In the genomic region with DNA sequence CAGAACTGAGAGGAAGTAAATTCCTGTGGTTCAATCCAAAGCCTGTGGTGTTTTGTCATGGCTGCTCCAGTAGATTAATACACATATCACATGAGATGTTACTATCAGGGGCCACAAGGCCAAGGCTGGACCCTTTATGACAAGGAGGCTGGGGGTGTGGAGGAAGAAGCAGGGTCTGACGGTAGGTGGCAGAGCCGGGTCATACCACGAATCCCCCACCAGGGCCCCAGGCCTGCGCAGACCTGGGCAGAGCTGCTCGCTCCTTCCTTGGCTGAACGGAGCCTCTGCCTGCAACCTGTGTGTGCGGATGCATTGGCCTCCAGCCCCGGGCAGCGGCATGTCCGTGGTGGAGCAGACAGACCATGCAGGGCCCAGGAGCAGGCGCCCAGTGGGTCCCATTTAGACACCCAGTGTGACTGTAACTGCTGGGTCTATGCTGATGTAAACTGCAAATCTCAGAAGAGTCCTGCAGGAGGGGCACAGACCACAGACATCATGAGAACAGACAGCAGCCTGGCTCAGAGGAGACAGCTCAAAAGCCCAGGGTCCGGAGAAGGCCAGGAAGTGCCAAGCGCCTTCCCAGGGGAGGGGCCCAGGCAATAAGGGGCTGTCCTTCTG, we compare ENCODE assay signal across 16 cellular contexts.
A peak's percentile ranks its signal among the peaks of the same experiment; 100 is the strongest.
DNase-seq lines count a peak whose midpoint lies in the region; ATAC-seq and TF ChIP-seq lines count a peak whose summit lies in the region.
"Had no signal": no experiment of that assay in that cellular context is flagged by ENCODE, and none has a peak within 500 bp of the region (broad histone marks: within the 10 kb centered on the region; RNA-seq: fewer than 3 reads in every experiment).

No MANE protein-coding gene starts in this region.

- peak overlapping the region; percentile 15; the same call in 1 of the 2 replicates for H2AK5ac ChIP-seq in IMR-90 (ENCODE audit: low read depth, low read length)

- DNase-seq in AG20443 (ENCODE audit: low spot score) (peak; percentile 47), IMR-90 (peak; percentile 43), astrocyte of the hippocampus (ENCODE audit: low read depth, low spot score) (peak; percentile 70), T-helper 1 cell (no peak), ecto neural progenitor cell (ENCODE audit: low spot score) (no peak), HPDE6-E6E7 (ENCODE audit: extremely low spot score) (no peak)
- DNase-seq: activated CD4-positive, alpha-beta T cell treated with anti-CD3 and anti-CD28 coated beads, Interleukin-2, amount 10 ng/mL, durations not matched to agents 7 days and 5 days; C1 segment of cervical spinal cord; cerebellar nuclear complex; NCI-H1092; NCI-H446 treated with DMSO at 0.1 percent for 48 hours; stimulated activated CD4-positive, alpha-beta T cell treated with anti-CD3 and anti-CD28 coated beads, Interleukin-12 subunit alpha, Interleukin-12 subunit beta, amount 100 ng/mL, for 4 hours; SW 1271 had no signal

- H3K27ac ChIP-seq in IMR-90 (ENCODE audit: insufficient read depth, low read length) (no peak overlapping the region), mesodermal cell (ENCODE audit: low read depth, low read length, severe bottlenecking) (peak overlapping the region; percentile 39)
- H3K27ac ChIP-seq: vagina had no signal

- peaks cover 7% of the 10 kb centered on the region; the same call in 1 of the 2 replicates for H3K27me3 ChIP-seq in IMR-90 (ENCODE audit: control insufficient read depth, insufficient read depth, low read length)
- H3K27me3 ChIP-seq: vagina had no signal

- CTCF ChIA-PET in IMR-90 (lab: Yijun Ruan, JAX), result interaction anchor here (1.1 to 1.3 kb wide), 3 partner anchors 36 to 162 kb away, joined by 3 read pairs; no protein-coding TSS in a partner anchor

- H2BK5ac ChIP-seq in IMR-90 (ENCODE audit: low read depth, low read length, poor library complexity, severe bottlenecking), result no peak overlapping the region

- no peak overlapping the region for H3K14ac ChIP-seq in IMR-90 (replicated peaks; ENCODE audit: low read depth, low read length)

- no peak overlapping the region for H3K56ac ChIP-seq in IMR-90 (ENCODE audit: extremely low read depth, insufficient read depth, low read length)

- H4K20me1 ChIP-seq in IMR-90 (ENCODE audit: insufficient read depth, low read length), result peaks cover 11% of the 10 kb centered on the region; the same call in 1 of the 2 replicates

- 0 out of 4 replicates have a peak, but pooled peaks cover 0 to 3% of the 10 kb centered on the region in 2 experiments for H3K79me1 ChIP-seq in IMR-90 (ENCODE audit: low read depth in 1 of 2, low read length in 2 of 2)

- peak overlapping the region; percentile 49; the same call in 1 of the 2 replicates for H2BK20ac ChIP-seq in IMR-90 (ENCODE audit: low read depth, low read length)

- BruUV-seq in IMR-90 (replicated peaks; lab: Mats Ljungman, UMichigan), result no TSS peak

- in situ Hi-C loops in IMR-90 (cut with MboI; ENCODE audit: low sequenced_read_pairs), result loop anchor here (25.0 kb wide), 1 partner anchor 173 kb away; no protein-coding TSS in a partner anchor

- H2AFZ ChIP-seq in IMR-90 (replicated peaks; ENCODE audit: low read length, poor library complexity), result peak overlapping the region; percentile 68

- peak overlapping the region; percentile 83; the same call in 1 of the 2 replicates for H2BK120ac ChIP-seq in IMR-90 (ENCODE audit: low read depth, low read length)

- H3K4me3 ChIP-seq in IMR-90 (ENCODE audit: insufficient read depth, low read depth, low read length), result no peak overlapping the region
- no peak overlapping the region for H3K4me3 ChIP-seq in mesodermal cell (ENCODE audit: extremely low read depth, insufficient read depth, low read length, poor library complexity, severe bottlenecking)
- H3K4me3 ChIP-seq: vagina had no signal

- TF ChIP-seq POLR2A in IMR-90 (IDR thresholded peaks at IDR 0.05; ENCODE audit: low read depth, low read length), result no peak

- H3K4me2 ChIP-seq in IMR-90 (ENCODE audit: low read depth, low read length), result no peak overlapping the region

- H4K91ac ChIP-seq in IMR-90 (ENCODE audit: insufficient read depth, low read depth, low read length), result no peak overlapping the region

- no peak overlapping the region; a peak in 1 of 4 replicates for H4K8ac ChIP-seq in IMR-90 (ENCODE audit: low read depth in 2 of 2, low read length in 2 of 2)

- TF ChIP-seq CTCF in IMR-90 (conservative IDR thresholded peaks at IDR 0.05; ENCODE audit: low read depth, low read length), result peak; percentile 7; the same call in 1 of the 2 replicates

- H3K4ac ChIP-seq in IMR-90 (ENCODE audit: low read depth, low read length), result no peak overlapping the region; the same call in none of the 2 replicates

- H3K9me3 ChIP-seq in IMR-90 (ENCODE audit: control insufficient read depth, insufficient read depth, low read length), result 0 out of 2 replicates have a peak, but pooled peaks cover 2% of the 10 kb centered on the region
- H3K9me3 ChIP-seq in mesodermal cell (ENCODE audit: control insufficient read depth, low read length), result no peaks in the 10 kb centered on the region
- H3K9me3 ChIP-seq: vagina had no signal

- 80% methylated on average over 2 of the region's 13 CpGs; no CpG with 5 or more reads in 1 of the 2 experiments for WGBS in IMR-90 (ENCODE audit: extremely low coverage in 2 of 2, insufficient read length in 1 of 2), 2 experiments
- WGBS in mesodermal cell (ENCODE audit: insufficient coverage in 2 of 2), 2 experiments, result 69 to 74% methylated on average over 10 to 13 of the region's 13 CpGs

- no peak overlapping the region for H3K23ac ChIP-seq in IMR-90 (ENCODE audit: low read depth, low read length)

- peak; percentile 25; the same call in 1 of the 2 replicates for TF ChIP-seq RAD21 in IMR-90 (IDR thresholded peaks at IDR 0.05; ENCODE audit: low read length)

- H3K9me1 ChIP-seq in IMR-90 (ENCODE audit: insufficient read depth, low read length), result peaks cover 10% of the 10 kb centered on the region; the same call in 1 of the 2 replicates

- ATAC-seq in IMR-90 (ENCODE audit: low read depth) (peak; percentile 8; the same call in 1 of the 2 replicates), GM19324 (IDR thresholded peaks at IDR 0.05; ENCODE audit: low FRiP score, unreplicated experiment) (no peak)

- H3K18ac ChIP-seq in IMR-90 (ENCODE audit: low read depth, low read length), result no peak overlapping the region

- H3K4me1 ChIP-seq in IMR-90 (ENCODE audit: control insufficient read depth, insufficient read depth, low read length) (peaks cover 18% of the 10 kb centered on the region), mesodermal cell (ENCODE audit: control insufficient read depth, insufficient read depth, low read length, poor library complexity, severe bottlenecking) (peaks cover 36% of the 10 kb centered on the region)

- H3K9ac ChIP-seq in IMR-90 (ENCODE audit: low read depth, low read length), result no peak overlapping the region

- POLR2A ChIA-PET in IMR-90 (lab: Charles Lee; ENCODE audit: unreplicated experiment), result no interaction called here

- H4K5ac ChIP-seq in IMR-90 (ENCODE audit: low read depth, low read length), result no peak overlapping the region

- 0 out of 3 replicates have a peak overlapping the region, but pooled peaks have one; percentile 47 for H2BK15ac ChIP-seq in IMR-90 (ENCODE audit: low read depth, low read length)

- intact Hi-C loops in IMR-90 (cut with micrococcal nuclease), result no loop called here

- no peaks in the 10 kb centered on the region for H3K36me3 ChIP-seq in IMR-90 (ENCODE audit: control insufficient read depth, insufficient read depth, low read length)
- H3K36me3 ChIP-seq in mesodermal cell (ENCODE audit: control insufficient read depth, insufficient read depth, low read length), result no peaks in the 10 kb centered on the region
- H3K36me3 ChIP-seq: vagina had no signal

- no peak overlapping the region for H2AK9ac ChIP-seq in IMR-90 (replicated peaks; ENCODE audit: low read depth, low read length, poor library complexity)

- dilution Hi-C loops in IMR-90 (cut with HindIII; ENCODE audit: low sequenced_read_pairs, unreplicated experiment), result no loop called here

TF ChIP-seq in IMR-90, 13 proteins besides CTCF, POLR2A, EP300 and RAD21:
- TF ChIP-seq, protein P1, sequence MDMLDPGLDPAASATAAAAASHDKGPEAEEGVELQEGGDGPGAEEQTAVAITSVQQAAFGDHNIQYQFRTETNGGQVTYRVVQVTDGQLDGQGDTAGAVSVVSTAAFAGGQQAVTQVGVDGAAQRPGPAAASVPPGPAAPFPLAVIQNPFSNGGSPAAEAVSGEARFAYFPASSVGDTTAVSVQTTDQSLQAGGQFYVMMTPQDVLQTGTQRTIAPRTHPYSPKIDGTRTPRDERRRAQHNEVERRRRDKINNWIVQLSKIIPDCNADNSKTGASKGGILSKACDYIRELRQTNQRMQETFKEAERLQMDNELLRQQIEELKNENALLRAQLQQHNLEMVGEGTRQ (IDR thresholded peaks at IDR 0.05; ENCODE audit: low read depth, low read length), result no peak
- TF ChIP-seq RFX5 (IDR thresholded peaks at IDR 0.05; ENCODE audit: low read depth, low read length), result no peak
- no peak for TF ChIP-seq MAFK (IDR thresholded peaks at IDR 0.05; ENCODE audit: low read depth, low read length)
- no peak for TF ChIP-seq CHD1 (IDR thresholded peaks at IDR 0.05; ENCODE audit: low read depth, low read length)
- TF ChIP-seq, protein P2, sequence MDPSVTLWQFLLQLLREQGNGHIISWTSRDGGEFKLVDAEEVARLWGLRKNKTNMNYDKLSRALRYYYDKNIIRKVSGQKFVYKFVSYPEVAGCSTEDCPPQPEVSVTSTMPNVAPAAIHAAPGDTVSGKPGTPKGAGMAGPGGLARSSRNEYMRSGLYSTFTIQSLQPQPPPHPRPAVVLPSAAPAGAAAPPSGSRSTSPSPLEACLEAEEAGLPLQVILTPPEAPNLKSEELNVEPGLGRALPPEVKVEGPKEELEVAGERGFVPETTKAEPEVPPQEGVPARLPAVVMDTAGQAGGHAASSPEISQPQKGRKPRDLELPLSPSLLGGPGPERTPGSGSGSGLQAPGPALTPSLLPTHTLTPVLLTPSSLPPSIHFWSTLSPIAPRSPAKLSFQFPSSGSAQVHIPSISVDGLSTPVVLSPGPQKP (IDR thresholded peaks at IDR 0.05; ENCODE audit: borderline replicate concordance, low read depth, low read length), result no peak
- TF ChIP-seq BHLHE40 (IDR thresholded peaks at IDR 0.05; ENCODE audit: low read depth, low read length), result no peak
- TF ChIP-seq FOS (IDR thresholded peaks at IDR 0.05; ENCODE audit: low read depth, low read length), result no peak
- no peak for TF ChIP-seq MAZ (IDR thresholded peaks at IDR 0.05; ENCODE audit: borderline replicate concordance, low read depth, low read length)
- TF ChIP-seq NFE2L2 (IDR thresholded peaks at IDR 0.05; ENCODE audit: low read depth, low read length), result no peak
- TF ChIP-seq MXI1 (IDR thresholded peaks at IDR 0.05; ENCODE audit: borderline replicate concordance, low read depth, low read length), result no peak
- no peak for TF ChIP-seq SMC3 (IDR thresholded peaks at IDR 0.05; ENCODE audit: low read depth, low read length)

Comparison
In these comparisons a context has a peak if more than half of its experiments do, and no peak if none do; other contexts are left out.
1. DNase-seq: peak in AG20443 (single experiment), IMR-90 (single experiment) and astrocyte of the hippocampus (single experiment); none in T-helper 1 cell (0 of 5), ecto neural progenitor cell (single experiment) and HPDE6-E6E7 (single experiment).